1 cellular context compared by ENCODE assay signal in the genomic region with DNA sequence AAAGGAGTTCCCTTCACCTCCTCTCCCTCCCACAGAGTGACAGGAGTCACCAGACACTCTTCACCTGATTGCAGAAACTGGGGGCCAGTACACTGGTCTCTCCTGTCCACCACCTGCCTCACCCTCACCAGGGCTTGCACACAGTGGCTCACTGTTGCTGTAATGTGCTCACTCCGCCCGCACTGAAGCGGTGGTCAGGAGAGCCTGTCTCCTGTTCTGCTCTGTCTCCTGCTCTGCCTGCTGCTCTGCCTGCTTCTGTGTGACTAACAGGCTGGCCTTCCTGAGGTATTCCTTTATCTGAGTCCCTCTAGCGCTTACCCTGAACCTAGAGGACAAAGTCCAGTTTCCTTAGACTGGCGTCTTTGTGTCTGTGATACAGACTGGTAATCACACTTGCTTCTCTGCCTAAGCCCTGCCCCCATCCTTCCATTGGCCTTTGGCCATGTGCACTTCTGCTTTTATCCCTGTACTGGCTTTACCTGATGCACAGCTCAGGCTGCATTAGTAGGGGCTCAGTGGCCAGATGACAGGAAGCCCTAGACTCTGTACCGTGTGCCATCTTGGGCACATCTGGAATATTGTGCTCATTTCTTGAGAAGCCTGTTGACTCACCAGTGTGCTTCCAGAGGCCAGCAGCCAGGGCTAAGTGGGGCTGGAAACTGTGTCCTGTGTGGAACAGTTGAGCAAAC.
TF ChIP-seq lines count a peak whose summit lies in the region.

No MANE protein-coding gene starts in this region.

TF ChIP-seq in HepG2, 621 proteins besides CTCF, POLR2A, EP300 and RAD21 (continued from another document and continues in another):
- TF ChIP-seq, protein P1, sequence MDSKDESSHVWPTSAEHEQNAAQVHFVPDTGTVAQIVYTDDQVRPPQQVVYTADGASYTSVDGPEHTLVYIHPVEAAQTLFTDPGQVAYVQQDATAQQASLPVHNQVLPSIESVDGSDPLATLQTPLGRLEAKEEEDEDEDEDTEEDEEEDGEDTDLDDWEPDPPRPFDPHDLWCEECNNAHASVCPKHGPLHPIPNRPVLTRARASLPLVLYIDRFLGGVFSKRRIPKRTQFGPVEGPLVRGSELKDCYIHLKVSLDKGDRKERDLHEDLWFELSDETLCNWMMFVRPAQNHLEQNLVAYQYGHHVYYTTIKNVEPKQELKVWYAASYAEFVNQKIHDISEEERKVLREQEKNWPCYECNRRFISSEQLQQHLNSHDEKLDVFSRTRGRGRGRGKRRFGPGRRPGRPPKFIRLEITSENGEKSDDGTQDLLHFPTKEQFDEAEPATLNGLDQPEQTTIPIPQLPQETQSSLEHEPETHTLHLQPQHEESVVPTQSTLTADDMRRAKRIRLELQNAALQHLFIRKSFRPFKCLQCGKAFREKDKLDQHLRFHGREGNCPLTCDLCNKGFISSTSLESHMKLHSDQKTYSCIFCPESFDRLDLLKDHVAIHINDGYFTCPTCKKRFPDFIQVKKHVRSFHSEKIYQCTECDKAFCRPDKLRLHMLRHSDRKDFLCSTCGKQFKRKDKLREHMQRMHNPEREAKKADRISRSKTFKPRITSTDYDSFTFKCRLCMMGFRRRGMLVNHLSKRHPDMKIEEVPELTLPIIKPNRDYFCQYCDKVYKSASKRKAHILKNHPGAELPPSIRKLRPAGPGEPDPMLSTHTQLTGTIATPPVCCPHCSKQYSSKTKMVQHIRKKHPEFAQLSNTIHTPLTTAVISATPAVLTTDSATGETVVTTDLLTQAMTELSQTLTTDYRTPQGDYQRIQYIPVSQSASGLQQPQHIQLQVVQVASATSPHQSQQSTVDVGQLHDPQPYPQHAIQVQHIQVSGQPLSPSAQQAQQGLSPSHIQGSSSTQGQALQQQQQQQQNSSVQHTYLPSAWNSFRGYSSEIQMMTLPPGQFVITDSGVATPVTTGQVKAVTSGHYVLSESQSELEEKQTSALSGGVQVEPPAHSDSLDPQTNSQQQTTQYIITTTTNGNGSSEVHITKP (CRISPR knock-in tag; IDR thresholded peaks at IDR 0.05; ENCODE audit: low read depth) = peak; percentile 52; the same call in 1 of the 2 replicates
- no peak for TF ChIP-seq ZNF850 (CRISPR knock-in tag; conservative IDR thresholded peaks at IDR 0.05)
- TF ChIP-seq HMG20A (CRISPR knock-in tag; IDR thresholded peaks at IDR 0.05; ENCODE audit: borderline replicate concordance) = peak; percentile 79; the same call in 1 of the 2 replicates
- no peak for TF ChIP-seq SMARCC2 (IDR thresholded peaks at IDR 0.05)
- TF ChIP-seq CCDC6 (CRISPR knock-in tag; IDR thresholded peaks at IDR 0.05) = peak; percentile 48; the same call in 1 of the 2 replicates
- no peak for TF ChIP-seq MIER2 (CRISPR knock-in tag; IDR thresholded peaks at IDR 0.05)
- TF ChIP-seq ZNF691 (CRISPR knock-in tag; IDR thresholded peaks at IDR 0.05; ENCODE audit: borderline replicate concordance, low read depth) = peak; percentile 53; the same call in 1 of the 2 replicates
- peak; percentile 71 for TF ChIP-seq RXRA (CRISPR knock-in tag; IDR thresholded peaks at IDR 0.05)
- no peak for TF ChIP-seq SIN3B (IDR thresholded peaks at IDR 0.05; ENCODE audit: low read length)
- TF ChIP-seq ZNF143 (CRISPR knock-in tag; IDR thresholded peaks at IDR 0.05) = peak; percentile 45; the same call in 1 of the 2 replicates
- TF ChIP-seq THRA (CRISPR knock-in tag; IDR thresholded peaks at IDR 0.05; ENCODE audit: borderline replicate concordance) = peak; percentile 18; the same call in 1 of the 2 replicates
- TF ChIP-seq, protein P2, sequence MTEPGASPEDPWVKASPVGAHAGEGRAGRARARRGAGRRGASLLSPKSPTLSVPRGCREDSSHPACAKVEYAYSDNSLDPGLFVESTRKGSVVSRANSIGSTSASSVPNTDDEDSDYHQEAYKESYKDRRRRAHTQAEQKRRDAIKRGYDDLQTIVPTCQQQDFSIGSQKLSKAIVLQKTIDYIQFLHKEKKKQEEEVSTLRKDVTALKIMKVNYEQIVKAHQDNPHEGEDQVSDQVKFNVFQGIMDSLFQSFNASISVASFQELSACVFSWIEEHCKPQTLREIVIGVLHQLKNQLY (CRISPR knock-in tag; IDR thresholded peaks at IDR 0.05) = peak; percentile 67
- peak; percentile 89 for TF ChIP-seq PITX1 (CRISPR knock-in tag; IDR thresholded peaks at IDR 0.05)
- TF ChIP-seq GTF3A (CRISPR knock-in tag; conservative IDR thresholded peaks at IDR 0.05) = no peak
- TF ChIP-seq IRF2 (CRISPR knock-in tag; IDR thresholded peaks at IDR 0.05) = peak; percentile 77
- TF ChIP-seq, protein P3, sequence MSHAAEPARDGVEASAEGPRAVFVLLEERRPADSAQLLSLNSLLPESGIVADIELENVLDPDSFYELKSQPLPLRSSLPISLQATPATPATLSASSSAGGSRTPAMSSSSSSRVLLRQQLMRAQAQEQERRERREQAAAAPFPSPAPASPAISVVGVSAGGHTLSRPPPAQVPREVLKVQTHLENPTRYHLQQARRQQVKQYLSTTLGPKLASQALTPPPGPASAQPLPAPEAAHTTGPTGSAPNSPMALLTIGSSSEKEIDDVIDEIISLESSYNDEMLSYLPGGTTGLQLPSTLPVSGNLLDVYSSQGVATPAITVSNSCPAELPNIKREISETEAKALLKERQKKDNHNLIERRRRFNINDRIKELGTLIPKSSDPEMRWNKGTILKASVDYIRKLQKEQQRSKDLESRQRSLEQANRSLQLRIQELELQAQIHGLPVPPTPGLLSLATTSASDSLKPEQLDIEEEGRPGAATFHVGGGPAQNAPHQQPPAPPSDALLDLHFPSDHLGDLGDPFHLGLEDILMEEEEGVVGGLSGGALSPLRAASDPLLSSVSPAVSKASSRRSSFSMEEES (CRISPR knock-in tag; IDR thresholded peaks at IDR 0.05) = peak; percentile 63
- TF ChIP-seq CBX2 (IDR thresholded peaks at IDR 0.05; ENCODE audit: low read depth, low read length) = no peak
- no peak for TF ChIP-seq CBX2 (CRISPR knock-in tag; IDR thresholded peaks at IDR 0.05; ENCODE audit: low read depth)
- peak; percentile 91 for TF ChIP-seq SALL1 (CRISPR knock-in tag; IDR thresholded peaks at IDR 0.05)
- peak; percentile 64 for TF ChIP-seq SP5 (CRISPR knock-in tag; IDR thresholded peaks at IDR 0.05; ENCODE audit: borderline replicate concordance, low read depth)
- peak; percentile 95 for TF ChIP-seq HNF4G (IDR thresholded peaks at IDR 0.05; ENCODE audit: borderline replicate concordance, low read depth, low read length)
- peak; percentile 99 for TF ChIP-seq HNF4G (CRISPR knock-in tag; IDR thresholded peaks at IDR 0.05; ENCODE audit: borderline replicate concordance, low read depth)
- peak; percentile 72 for TF ChIP-seq RBM22 (optimal IDR thresholded peaks at IDR 0.05; ENCODE audit: low read length)
- TF ChIP-seq CBX5 (CRISPR knock-in tag; IDR thresholded peaks at IDR 0.05; ENCODE audit: borderline replicate concordance) = peak; percentile 86; the same call in 1 of the 2 replicates
- peak; percentile 80 for TF ChIP-seq CSRNP1 (CRISPR knock-in tag; IDR thresholded peaks at IDR 0.05)
- TF ChIP-seq ZNF567 (CRISPR knock-in tag; IDR thresholded peaks at IDR 0.05; ENCODE audit: borderline replicate concordance) = peak; percentile 73; the same call in 1 of the 2 replicates
- no peak for TF ChIP-seq ZNF512 (CRISPR knock-in tag; IDR thresholded peaks at IDR 0.05)
- TF ChIP-seq, protein P4, sequence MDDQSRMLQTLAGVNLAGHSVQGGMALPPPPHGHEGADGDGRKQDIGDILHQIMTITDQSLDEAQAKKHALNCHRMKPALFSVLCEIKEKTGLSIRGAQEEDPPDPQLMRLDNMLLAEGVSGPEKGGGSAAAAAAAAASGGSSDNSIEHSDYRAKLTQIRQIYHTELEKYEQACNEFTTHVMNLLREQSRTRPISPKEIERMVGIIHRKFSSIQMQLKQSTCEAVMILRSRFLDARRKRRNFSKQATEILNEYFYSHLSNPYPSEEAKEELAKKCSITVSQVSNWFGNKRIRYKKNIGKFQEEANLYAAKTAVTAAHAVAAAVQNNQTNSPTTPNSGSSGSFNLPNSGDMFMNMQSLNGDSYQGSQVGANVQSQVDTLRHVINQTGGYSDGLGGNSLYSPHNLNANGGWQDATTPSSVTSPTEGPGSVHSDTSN (CRISPR knock-in tag; IDR thresholded peaks at IDR 0.05; ENCODE audit: borderline replicate concordance) = no peak
- TF ChIP-seq TBX2 (CRISPR knock-in tag; IDR thresholded peaks at IDR 0.05; ENCODE audit: borderline replicate concordance) = peak; percentile 85
- TF ChIP-seq ATRX (CRISPR knock-in tag; IDR thresholded peaks at IDR 0.05; ENCODE audit: borderline replicate concordance) = no peak
- peak; percentile 68; the same call in 1 of the 2 replicates for TF ChIP-seq ZBTB26 (CRISPR knock-in tag; IDR thresholded peaks at IDR 0.05; ENCODE audit: borderline replicate concordance)
- TF ChIP-seq HES4 (CRISPR knock-in tag; IDR thresholded peaks at IDR 0.05; ENCODE audit: borderline replicate concordance) = no peak
- peak; percentile 56; the same call in 1 of the 2 replicates for TF ChIP-seq POGZ (CRISPR knock-in tag; IDR thresholded peaks at IDR 0.05)
- TF ChIP-seq ZNF576 (CRISPR knock-in tag; IDR thresholded peaks at IDR 0.05) = no peak
- TF ChIP-seq, protein P5, sequence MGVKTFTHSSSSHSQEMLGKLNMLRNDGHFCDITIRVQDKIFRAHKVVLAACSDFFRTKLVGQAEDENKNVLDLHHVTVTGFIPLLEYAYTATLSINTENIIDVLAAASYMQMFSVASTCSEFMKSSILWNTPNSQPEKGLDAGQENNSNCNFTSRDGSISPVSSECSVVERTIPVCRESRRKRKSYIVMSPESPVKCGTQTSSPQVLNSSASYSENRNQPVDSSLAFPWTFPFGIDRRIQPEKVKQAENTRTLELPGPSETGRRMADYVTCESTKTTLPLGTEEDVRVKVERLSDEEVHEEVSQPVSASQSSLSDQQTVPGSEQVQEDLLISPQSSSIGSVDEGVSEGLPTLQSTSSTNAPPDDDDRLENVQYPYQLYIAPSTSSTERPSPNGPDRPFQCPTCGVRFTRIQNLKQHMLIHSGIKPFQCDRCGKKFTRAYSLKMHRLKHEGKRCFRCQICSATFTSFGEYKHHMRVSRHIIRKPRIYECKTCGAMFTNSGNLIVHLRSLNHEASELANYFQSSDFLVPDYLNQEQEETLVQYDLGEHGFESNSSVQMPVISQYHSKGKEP (CRISPR knock-in tag; IDR thresholded peaks at IDR 0.05) = no peak
- TF ChIP-seq FOXA1 (IDR thresholded peaks at IDR 0.05) = no peak
- 0 out of 2 replicates have a peak, but pooled peaks have one; percentile 24 for TF ChIP-seq FOXA1 (CRISPR knock-in tag; IDR thresholded peaks at IDR 0.05)
- TF ChIP-seq TAF1 (CRISPR knock-in tag; IDR thresholded peaks at IDR 0.05) = peak; percentile 77
